16 cellular contexts compared by ENCODE assay signal in the genomic region with DNA sequence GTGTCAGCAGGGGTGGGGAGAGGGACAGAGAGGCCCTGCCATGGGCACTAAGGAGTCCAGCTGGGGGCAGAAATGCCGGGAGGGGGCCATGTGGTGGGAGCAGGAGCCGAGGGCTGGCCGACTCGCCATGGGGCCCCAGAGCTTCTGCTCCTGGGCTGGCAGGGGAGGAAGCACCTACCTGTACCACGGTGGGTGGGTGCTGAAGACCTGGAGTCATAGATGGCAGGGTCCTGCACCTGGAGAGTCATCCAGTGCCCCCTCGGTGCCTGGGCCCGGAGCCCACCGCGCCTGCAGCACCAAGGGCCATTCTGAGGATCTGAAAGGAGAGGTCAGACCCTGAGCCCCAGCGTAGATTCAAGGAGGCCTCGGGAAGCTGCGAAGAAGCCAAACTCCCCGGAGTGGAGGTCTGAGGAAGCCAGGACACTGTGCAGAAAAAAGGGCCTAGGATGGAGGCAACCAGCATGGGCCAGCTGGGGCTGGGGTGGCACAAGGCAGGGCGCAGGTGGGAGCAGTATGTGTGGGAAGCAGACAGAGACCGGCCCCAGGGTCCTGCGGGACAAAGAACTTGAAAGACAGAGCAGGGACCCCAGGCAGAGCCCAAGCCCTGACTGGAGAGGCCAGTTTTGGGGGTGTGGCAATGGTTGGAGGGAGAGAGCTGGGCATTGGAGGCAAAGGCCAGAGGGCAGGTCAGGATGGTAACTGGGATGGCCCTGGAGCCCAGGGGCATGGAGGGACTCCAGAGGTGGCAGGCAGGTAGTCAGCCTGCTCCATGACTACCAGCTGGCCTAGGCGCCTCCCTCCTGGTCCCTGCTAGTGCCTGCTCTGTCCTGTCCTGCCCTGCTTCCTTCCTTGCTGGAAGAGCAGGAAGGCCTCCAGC. TPM values are rescaled to one million over a fixed set of nuclear protein-coding genes. Genes with fewer than 3 reads are reported as not detected.
DNase-seq lines count a peak whose midpoint lies in the region; ATAC-seq and TF ChIP-seq lines count a peak whose summit lies in the region.
"Had no signal": no experiment of that assay in that cellular context is flagged by ENCODE, and none has a peak within 500 bp of the region (broad histone marks: within the 10 kb centered on the region; RNA-seq: fewer than 3 reads in every experiment).

No MANE protein-coding gene starts in this region.

- H3K4me1 ChIP-seq in mesenchymal stem cell (ENCODE audit: control insufficient read depth, insufficient read depth, low read depth, low read length) = peaks cover 12% of the 10 kb centered on the region
- H3K4me1 ChIP-seq in thoracic aorta (ENCODE audit: control insufficient read depth in 1 of 2, low read depth in 2 of 2) = peaks cover 12 to 33% of the 10 kb centered on the region in 2 donors

- H3K4me1 Mint-ChIP-seq in activated naive CD4-positive, alpha-beta T cell treated with anti-CD3 and anti-CD28 coated beads for 36 hours (ENCODE audit: low read depth) = peaks cover 20% of the 10 kb centered on the region
- H3K4me1 Mint-ChIP-seq in activated naive CD8-positive, alpha-beta T cell treated with anti-CD3 and anti-CD28 coated beads for 36 hours = peaks cover 25% of the 10 kb centered on the region

- H3K9me3 ChIP-seq in mesenchymal stem cell (ENCODE audit: control insufficient read depth, low read length) (no peaks in the 10 kb centered on the region), thoracic aorta (no peaks in the 10 kb centered on the region)
- H3K9me3 ChIP-seq: right lobe of liver, upper lobe of right lung had no signal

- WGBS in mesenchymal stem cell = 85% methylated on average over 17 of the region's 17 CpGs

- no peaks in the 10 kb centered on the region for H3K36me3 Mint-ChIP-seq in activated naive CD4-positive, alpha-beta T cell treated with anti-CD3 and anti-CD28 coated beads, Interleukin-2, amount 50 U/mL, for 72 hours
- no peaks in the 10 kb centered on the region for H3K36me3 Mint-ChIP-seq in activated naive CD4-positive, alpha-beta T cell treated with anti-CD3 and anti-CD28 coated beads for 36 hours (ENCODE audit: low read depth)
- H3K36me3 Mint-ChIP-seq in activated naive CD8-positive, alpha-beta T cell treated with anti-CD3 and anti-CD28 coated beads for 36 hours = no peaks in the 10 kb centered on the region

- CTCF ChIA-PET in activated naive CD4-positive, alpha-beta T cell treated with anti-CD3 and anti-CD28 coated beads for 36 hours (lab: Charles Lee) = interaction anchor here (0.6 to 0.9 kb wide), 2 partner anchors 36 to 314 kb away, joined by 3 to 4 read pairs; no protein-coding TSS in a partner anchor

- H3K9ac ChIP-seq in mesenchymal stem cell (ENCODE audit: low read length) = no peak overlapping the region

- no peak overlapping the region for H3K4me2 ChIP-seq in mesenchymal stem cell (ENCODE audit: low read length, poor library complexity, severe bottlenecking)

- TF ChIP-seq CTCF in thoracic aorta (IDR thresholded peaks at IDR 0.05) = no peak

- H2BK120ac ChIP-seq in mesenchymal stem cell (ENCODE audit: low read depth, low read length) = no peak overlapping the region

- no peak overlapping the region for H3K27ac ChIP-seq in mesenchymal stem cell (ENCODE audit: low read length, poor library complexity, severe bottlenecking)
- peak overlapping the region; percentile 32 to 47 for H3K27ac ChIP-seq in thoracic aorta
- H3K27ac ChIP-seq: right lobe of liver, upper lobe of right lung had no signal

- no peak overlapping the region for H3K23ac ChIP-seq in mesenchymal stem cell (ENCODE audit: low read length in 2 of 2)

- H3K4me3 Mint-ChIP-seq in activated naive CD4-positive, alpha-beta T cell treated with anti-CD3 and anti-CD28 coated beads for 36 hours = no peak overlapping the region
- peak overlapping the region; percentile 73 for H3K4me3 Mint-ChIP-seq in activated naive CD8-positive, alpha-beta T cell treated with anti-CD3 and anti-CD28 coated beads for 36 hours

- H3K27me3 ChIP-seq in mesenchymal stem cell (ENCODE audit: control insufficient read depth in 1 of 2, insufficient read depth in 1 of 2, low read length in 2 of 2) = peaks cover 49 to 53% of the 10 kb centered on the region in 2 experiments
- no peaks in the 10 kb centered on the region for H3K27me3 ChIP-seq in thoracic aorta (replicated peaks; ENCODE audit: insufficient read depth)
- H3K27me3 ChIP-seq: right lobe of liver, upper lobe of right lung had no signal

- no peak for ATAC-seq in activated naive CD4-positive, alpha-beta T cell treated with anti-CD3 and anti-CD28 coated beads, Interleukin-2, amount 50 U/mL, for 72 hours
- no peak for ATAC-seq in thoracic aorta (ENCODE audit: insufficient number of reproducible peaks, low FRiP score, low read depth)
- ATAC-seq: left colon had no signal

- H3K4me3 ChIP-seq in mesenchymal stem cell (ENCODE audit: insufficient read depth in 1 of 2, low read depth in 1 of 2, low read length in 2 of 2) (no peak overlapping the region), thoracic aorta (no peak overlapping the region)
- H3K4me3 ChIP-seq: right lobe of liver had no signal

- H2BK12ac ChIP-seq in mesenchymal stem cell (ENCODE audit: low read length in 2 of 2) = no peak overlapping the region

- peak overlapping the region; percentile 11 for H4K91ac ChIP-seq in mesenchymal stem cell (ENCODE audit: low read length)

- no peaks in the 10 kb centered on the region for H3K9me3 Mint-ChIP-seq in activated naive CD4-positive, alpha-beta T cell treated with anti-CD3 and anti-CD28 coated beads, Interleukin-2, amount 50 U/mL, for 72 hours
- H3K9me3 Mint-ChIP-seq in activated naive CD4-positive, alpha-beta T cell treated with anti-CD3 and anti-CD28 coated beads for 36 hours = no peaks in the 10 kb centered on the region
- no peaks in the 10 kb centered on the region for H3K9me3 Mint-ChIP-seq in activated naive CD8-positive, alpha-beta T cell treated with anti-CD3 and anti-CD28 coated beads for 36 hours

- DNase-seq in activated naive CD4-positive, alpha-beta T cell treated with anti-CD3 and anti-CD28 coated beads, Interleukin-2, amount 50 U/mL, for 72 hours (ENCODE audit: low spot score in 2 of 2) = no peak
- DNase-seq in activated naive CD4-positive, alpha-beta T cell treated with anti-CD3 and anti-CD28 coated beads for 36 hours = no peak
- DNase-seq in activated naive CD8-positive, alpha-beta T cell treated with anti-CD3 and anti-CD28 coated beads for 36 hours = no peak
- DNase-seq in mesenchymal stem cell = no peak
- no peak for DNase-seq in thoracic aorta (ENCODE audit: low spot score)
- no peak for DNase-seq in NCI-H2196 (lab: John Stamatoyannopoulos, UW; ENCODE audit: unreplicated experiment)
- DNase-seq in NK-92 treated with Interleukin-12 subunit alpha and Interleukin-12 subunit beta, amount 100 ng/mL, for 24 hours (lab: John Stamatoyannopoulos, UW) = no peak
- DNase-seq in SIG-M5 (lab: John Stamatoyannopoulos, UW) = no peak
- DNase-seq: effector memory CD4-positive, alpha-beta T cell; left colon; MM.1S; NCI-H2029; stimulated activated CD4-positive, alpha-beta T cell treated with anti-CD3 and anti-CD28 coated beads, Interleukin-2, amount 100 ng/mL, for 48 hours; T1000; upper lobe of right lung had no signal

- no peaks in the 10 kb centered on the region for H3K79me1 ChIP-seq in mesenchymal stem cell (replicated peaks; ENCODE audit: low read length, poor library complexity, severe bottlenecking)

- H4K8ac ChIP-seq in mesenchymal stem cell (ENCODE audit: low read length) = no peak overlapping the region

- H2AK5ac ChIP-seq in mesenchymal stem cell (ENCODE audit: low read length, severe bottlenecking) = no peak overlapping the region

- peak overlapping the region; percentile 22 to 61 for H3K27ac Mint-ChIP-seq in activated naive CD4-positive, alpha-beta T cell treated with anti-CD3 and anti-CD28 coated beads, Interleukin-2, amount 50 U/mL, for 72 hours
- H3K27ac Mint-ChIP-seq in activated naive CD4-positive, alpha-beta T cell treated with anti-CD3 and anti-CD28 coated beads for 36 hours = no peak overlapping the region
- H3K27ac Mint-ChIP-seq in activated naive CD8-positive, alpha-beta T cell treated with anti-CD3 and anti-CD28 coated beads for 36 hours = no peak overlapping the region

- H3K36me3 ChIP-seq in mesenchymal stem cell (ENCODE audit: control insufficient read depth in 1 of 2, insufficient read depth in 2 of 2, low read depth in 1 of 2, low read length in 2 of 2) (peaks cover 0 to 4% of the 10 kb centered on the region in 2 experiments), thoracic aorta (no peaks in the 10 kb centered on the region)
- H3K36me3 ChIP-seq: right lobe of liver, upper lobe of right lung had no signal

- H2BK5ac ChIP-seq in mesenchymal stem cell (ENCODE audit: low read depth, low read length, poor library complexity, severe bottlenecking) = no peak overlapping the region

- H3K27me3 Mint-ChIP-seq in activated naive CD4-positive, alpha-beta T cell treated with anti-CD3 and anti-CD28 coated beads for 36 hours (ENCODE audit: low read depth) = no peaks in the 10 kb centered on the region
- H3K27me3 Mint-ChIP-seq in activated naive CD8-positive, alpha-beta T cell treated with anti-CD3 and anti-CD28 coated beads for 36 hours = no peaks in the 10 kb centered on the region

- H3K4ac ChIP-seq in mesenchymal stem cell (ENCODE audit: low read depth in 1 of 2, low read length in 2 of 2) = no peak overlapping the region

- H3K18ac ChIP-seq in mesenchymal stem cell (ENCODE audit: low read depth in 1 of 2, low read length in 2 of 2) = no peak overlapping the region

- H2BK15ac ChIP-seq in mesenchymal stem cell (ENCODE audit: low read depth, poor library complexity, severe bottlenecking) = peak overlapping the region; percentile 2

- no peak overlapping the region for H3K14ac ChIP-seq in mesenchymal stem cell (ENCODE audit: low read length in 2 of 2)

- intact Hi-C loops in activated naive CD4-positive, alpha-beta T cell treated with anti-CD3 and anti-CD28 coated beads for 36 hours (cut with micrococcal nuclease) = no loop called here

- no peak overlapping the region for H2AFZ ChIP-seq in mesenchymal stem cell (ENCODE audit: low read depth, low read length)

RNA-seq across cellular contexts. Expression of a gene that starts 26.7 kb away (rescaled TPM):
- 1 to 10 TPM; 2.4 to 10.0 TPM for total RNA-seq in activated naive CD4-positive, alpha-beta T cell treated with anti-CD3 and anti-CD28 coated beads, Interleukin-2, amount 50 U/mL, for 72 hours
- total RNA-seq in activated naive CD4-positive, alpha-beta T cell treated with anti-CD3 and anti-CD28 coated beads for 36 hours = 1 to 10 TPM; 4.5 to 5.8 TPM
- 1 to 10 TPM; 4.1 to 4.3 TPM for total RNA-seq in activated naive CD8-positive, alpha-beta T cell treated with anti-CD3 and anti-CD28 coated beads for 36 hours
- polyA plus RNA-seq in mesenchymal stem cell (2013, experiment 1 of 2) = 81.8 TPM
- polyA plus RNA-seq in mesenchymal stem cell (2013, experiment 2 of 2) = 74.6 TPM
- total RNA-seq in thoracic aorta = 100 to 1,000 TPM in 1 of 2 donors, 10 to 100 TPM in 1; 51.1 to 110 TPM

RNA-seq across cellular contexts. Expression of a gene that starts 42.9 kb away (rescaled TPM):
- 10 to 100 TPM; 26.7 to 29.3 TPM for total RNA-seq in activated naive CD4-positive, alpha-beta T cell treated with anti-CD3 and anti-CD28 coated beads, Interleukin-2, amount 50 U/mL, for 72 hours
- 10 to 100 TPM; 21.0 TPM for total RNA-seq in activated naive CD4-positive, alpha-beta T cell treated with anti-CD3 and anti-CD28 coated beads for 36 hours
- 10 to 100 TPM; 24.5 to 25.1 TPM for total RNA-seq in activated naive CD8-positive, alpha-beta T cell treated with anti-CD3 and anti-CD28 coated beads for 36 hours
- polyA plus RNA-seq in mesenchymal stem cell (2013, experiment 1 of 2) = 73.1 TPM
- polyA plus RNA-seq in mesenchymal stem cell (2013, experiment 2 of 2) = 72.6 TPM
- total RNA-seq in thoracic aorta = 10 to 100 TPM; 78.9 to 85.3 TPM

RNA-seq across cellular contexts. Expression of a gene that starts 48.2 kb away (rescaled TPM):
- 10 to 100 TPM; 23.5 to 33.6 TPM for total RNA-seq in activated naive CD4-positive, alpha-beta T cell treated with anti-CD3 and anti-CD28 coated beads, Interleukin-2, amount 50 U/mL, for 72 hours
- 10 to 100 TPM; 33.9 to 35.5 TPM for total RNA-seq in activated naive CD4-positive, alpha-beta T cell treated with anti-CD3 and anti-CD28 coated beads for 36 hours
- 10 to 100 TPM; 85.2 to 87.5 TPM for total RNA-seq in activated naive CD8-positive, alpha-beta T cell treated with anti-CD3 and anti-CD28 coated beads for 36 hours
- 26.1 TPM for polyA plus RNA-seq in mesenchymal stem cell (2013, experiment 1 of 2)
- polyA plus RNA-seq in mesenchymal stem cell (2013, experiment 2 of 2) = 25.0 TPM
- total RNA-seq in thoracic aorta = 10 to 100 TPM; 25.3 to 44.1 TPM

Comparison
In these comparisons a context has a peak if more than half of its experiments do, and no peak if none do; other contexts are left out.
1. H3K27ac Mint-ChIP-seq: peak in activated naive CD4-positive, alpha-beta T cell treated with anti-CD3 and anti-CD28 coated beads, Interleukin-2, amount 50 U/mL, for 72 hours (2 of 2); none in activated naive CD4-positive, alpha-beta T cell treated with anti-CD3 and anti-CD28 coated beads for 36 hours (single experiment) and activated naive CD8-positive, alpha-beta T cell treated with anti-CD3 and anti-CD28 coated beads for 36 hours (single experiment).
2. RNA of a gene that starts 26.7 kb away (total RNA-seq): 51.1 to 110 TPM in thoracic aorta; 2.4 to 10.0 TPM in activated naive CD4-positive, alpha-beta T cell treated with anti-CD3 and anti-CD28 coated beads, Interleukin-2, amount 50 U/mL, for 72 hours, 4.5 to 5.8 TPM in activated naive CD4-positive, alpha-beta T cell treated with anti-CD3 and anti-CD28 coated beads for 36 hours and 4.1 to 4.3 TPM in activated naive CD8-positive, alpha-beta T cell treated with anti-CD3 and anti-CD28 coated beads for 36 hours; every median in the first group is over 4 times any median in the second.